19 cellular contexts compared by ENCODE assay signal in the genomic region with DNA sequence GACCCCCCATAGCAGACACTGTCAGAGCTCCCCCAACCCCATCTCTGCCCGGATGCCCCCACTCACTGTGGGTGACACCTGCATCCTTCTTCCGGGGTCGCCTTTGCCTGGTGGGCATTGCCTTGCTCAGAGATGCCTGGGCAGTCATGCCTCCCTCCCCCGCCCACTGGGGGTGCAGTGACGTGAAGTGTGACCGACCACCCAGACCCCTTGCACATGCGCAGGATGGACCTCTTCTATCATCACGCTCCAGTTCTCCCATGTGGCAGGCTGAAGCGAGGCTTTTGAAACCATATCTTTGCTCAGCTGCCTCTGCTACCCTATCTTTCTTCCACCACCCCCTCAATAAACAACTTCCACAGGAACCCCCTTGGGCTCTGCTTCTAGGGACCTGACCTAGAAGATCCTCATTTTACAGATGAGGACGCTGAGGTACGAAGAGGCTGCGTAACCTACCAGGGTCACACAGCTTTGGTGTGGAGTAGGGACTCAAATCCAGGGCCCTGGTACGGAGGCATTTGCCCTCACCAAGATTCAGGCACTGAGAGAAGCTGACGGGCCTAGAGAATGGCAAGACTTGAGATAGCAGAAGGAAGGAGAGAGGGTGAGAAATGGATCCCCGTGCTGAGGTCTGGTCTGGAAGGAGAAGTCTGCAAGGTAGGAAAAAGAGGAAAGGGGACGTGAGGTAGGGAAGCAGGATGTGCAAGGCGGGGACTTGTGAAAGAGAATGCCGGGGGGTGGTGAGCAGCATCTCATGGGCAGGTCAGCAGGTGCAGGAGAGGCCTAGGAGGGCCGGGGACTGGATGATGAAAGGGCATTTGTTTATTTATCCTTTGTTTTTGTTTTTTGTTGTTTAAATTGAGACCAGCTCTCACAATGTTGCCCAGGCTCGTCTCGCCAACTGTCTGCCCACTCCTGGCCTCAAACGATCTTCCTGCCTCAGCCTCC. TPM values are rescaled to one million over a fixed set of nuclear protein-coding genes. Genes with fewer than 3 reads are reported as not detected.
A peak's percentile ranks its signal among the peaks of the same experiment; 100 is the strongest.
DNase-seq lines count a peak whose midpoint lies in the region; TF ChIP-seq lines count a peak whose summit lies in the region.
"Had no signal": no experiment of that assay in that cellular context is flagged by ENCODE, and none has a peak within 500 bp of the region (broad histone marks: within the 10 kb centered on the region; RNA-seq: fewer than 3 reads in every experiment).

No MANE protein-coding gene starts in this region.

- CTCF ChIA-PET in activated CD4-positive, alpha-beta memory T cell treated with anti-CD3 and anti-CD28 coated beads, Interleukin-2, amount 10 ng/mL, durations not matched to agents 7 days and 5 days (lab: Charles Lee): no interaction called here

- peaks cover 40 to 64% (median 59%) of the 10 kb centered on the region in 10 experiments for H3K4me1 ChIP-seq in BLaER1 treated with 17β-estradiol and CSF1 and Interleukin-3, amounts not matched to agents 10 nM and 100 nM
- H3K4me1 ChIP-seq: parathyroid adenoma had no signal

- H3K27me3 Mint-ChIP-seq in activated CD4-positive, alpha-beta memory T cell treated with anti-CD3 and anti-CD28 coated beads, Interleukin-2, amount 10 ng/mL, durations not matched to agents 7 days and 5 days: no peaks in the 10 kb centered on the region

- DNase-seq in GM12865 (ENCODE audit: low read depth) (peak; percentile 56), mesenteric fat pad (ENCODE audit: low spot score) (peak; percentile 80), NCI-H2107 treated with DMSO at 0.1 percent for 48 hours (lab: John Stamatoyannopoulos, UW; ENCODE audit: unreplicated experiment) (no peak), epidermal melanocyte (ENCODE audit: insufficient read length, low spot score) (no peak), NCI-H524 (lab: John Stamatoyannopoulos, UW) (no peak), A172 (ENCODE audit: low spot score) (no peak)
- no peak for DNase-seq in activated CD4-positive, alpha-beta memory T cell treated with anti-CD3 and anti-CD28 coated beads, Interleukin-2, amount 10 ng/mL, durations not matched to agents 7 days and 5 days
- DNase-seq: activated CD4-positive, alpha-beta T cell treated with anti-CD3 and anti-CD28 coated beads, Interleukin-2, amount 50 U/mL, for 1 hour; effector CD8-positive, alpha-beta T cell; glutamatergic neuron; NCI-H1436 treated with DMSO at 0.1 percent for 48 hours; NCI-H774; stimulated activated naive CD4-positive, alpha-beta T cell treated with Interleukin-2 at 50 U/mL for 16 hours had no signal

- no peaks in the 10 kb centered on the region for H3K27me3 ChIP-seq in BLaER1 treated with 17β-estradiol and CSF1 and Interleukin-3, amounts not matched to agents 10 nM and 100 nM

- peak overlapping the region in 8 of 11 experiments; percentile 2 to 70 (median 36); a peak in 12 of 22 replicates for H3K27ac ChIP-seq in BLaER1 treated with 17β-estradiol and CSF1 and Interleukin-3, amounts not matched to agents 10 nM and 100 nM
- H3K27ac ChIP-seq: parathyroid adenoma had no signal

- peaks cover 66% of the 10 kb centered on the region for H3K36me3 Mint-ChIP-seq in activated CD4-positive, alpha-beta memory T cell treated with anti-CD3 and anti-CD28 coated beads, Interleukin-2, amount 10 ng/mL, durations not matched to agents 7 days and 5 days (ENCODE audit: low read depth)

- peaks cover 0 to 29% (median 14%) of the 10 kb centered on the region in 11 experiments; a peak in 15 of 22 replicates for H3K36me3 ChIP-seq in BLaER1 treated with 17β-estradiol and CSF1 and Interleukin-3, amounts not matched to agents 10 nM and 100 nM

- H4K20me1 ChIP-seq in BLaER1 treated with 17β-estradiol and CSF1 and Interleukin-3, amounts not matched to agents 10 nM and 100 nM: peaks cover 0 to 47% (median 0%) of the 10 kb centered on the region in 11 experiments; a peak in 7 of 22 replicates

- no peaks in the 10 kb centered on the region for H3K9me3 ChIP-seq in BLaER1 treated with 17β-estradiol and CSF1 and Interleukin-3, amounts not matched to agents 10 nM and 100 nM (replicated peaks in 1 of 11)

- POLR2A ChIA-PET in activated CD4-positive, alpha-beta memory T cell treated with anti-CD3 and anti-CD28 coated beads, Interleukin-2, amount 10 ng/mL, durations not matched to agents 7 days and 5 days (lab: Charles Lee): interaction anchor here (0.6 to 23.0 kb wide), 3 partner anchors 3 to 38 kb away, joined by 3 to 373 read pairs (median 373); partner anchors contain the start of gene NLRC5

- no peaks in the 10 kb centered on the region for H3K9me3 Mint-ChIP-seq in activated CD4-positive, alpha-beta memory T cell treated with anti-CD3 and anti-CD28 coated beads, Interleukin-2, amount 10 ng/mL, durations not matched to agents 7 days and 5 days

- no peak for TF ChIP-seq CTCF in GM12865 (IDR thresholded peaks at IDR 0.05; ENCODE audit: insufficient read depth, low read depth, low read length, missing control alignments)

- H3K9ac ChIP-seq in BLaER1 treated with 17β-estradiol and CSF1 and Interleukin-3, amounts not matched to agents 10 nM and 100 nM: peak overlapping the region in 9 of 11 experiments; percentile 3 to 57 (median 26); a peak in 8 of 22 replicates
- H3K9ac ChIP-seq: parathyroid adenoma had no signal

- H3K4me1 Mint-ChIP-seq in activated CD4-positive, alpha-beta memory T cell treated with anti-CD3 and anti-CD28 coated beads, Interleukin-2, amount 10 ng/mL, durations not matched to agents 7 days and 5 days: peaks cover 81% of the 10 kb centered on the region

- H3K27ac Mint-ChIP-seq in activated CD4-positive, alpha-beta memory T cell treated with anti-CD3 and anti-CD28 coated beads, Interleukin-2, amount 10 ng/mL, durations not matched to agents 7 days and 5 days: peak overlapping the region; percentile 64

- no peak overlapping the region for H3K4me3 ChIP-seq in BLaER1 treated with 17β-estradiol and CSF1 and Interleukin-3, amounts not matched to agents 10 nM and 100 nM
- peak overlapping the region; percentile 46 for H3K4me3 ChIP-seq in GM12865 (ENCODE audit: low read depth, low read length)

- no peak overlapping the region for H3K4me3 Mint-ChIP-seq in activated CD4-positive, alpha-beta memory T cell treated with anti-CD3 and anti-CD28 coated beads, Interleukin-2, amount 10 ng/mL, durations not matched to agents 7 days and 5 days

- peak overlapping the region; percentile 55 to 86 (median 76) for H3K4me2 ChIP-seq in BLaER1 treated with 17β-estradiol and CSF1 and Interleukin-3, amounts not matched to agents 10 nM and 100 nM

RNA-seq across cellular contexts. Expression of gene NLRC5, which starts 14.4 kb away (rescaled TPM):
- total RNA-seq in activated CD4-positive, alpha-beta memory T cell treated with anti-CD3 and anti-CD28 coated beads, Interleukin-2, amount 10 ng/mL, durations not matched to agents 7 days and 5 days: 100 to 1,000 TPM; 259 to 263 TPM
- 63.9 TPM for total RNA-seq in mesenteric fat pad
- 15.0 and 20.2 TPM in 2 replicates for total RNA-seq in A172 (2014; rRNA removed; shearing (Covaris generic))

RNA-seq across cellular contexts. Expression of gene CETP, which starts 42.0 kb away (rescaled TPM):
- total RNA-seq in activated CD4-positive, alpha-beta memory T cell treated with anti-CD3 and anti-CD28 coated beads, Interleukin-2, amount 10 ng/mL, durations not matched to agents 7 days and 5 days: not detected
- 6.4 TPM for total RNA-seq in mesenteric fat pad
- total RNA-seq in A172 (2014; rRNA removed; shearing (Covaris generic)): not detected in 2 replicates
- total RNA-seq: astrocyte, H4, HT1080, SK-MEL-5 had no signal

Comparison
In these comparisons a context has a peak if more than half of its experiments do, and no peak if none do; other contexts are left out.
1. DNase-seq: peak in GM12865 (single experiment) and mesenteric fat pad (single experiment); none in activated CD4-positive, alpha-beta memory T cell treated with anti-CD3 and anti-CD28 coated beads, Interleukin-2, amount 10 ng/mL, durations not matched to agents 7 days and 5 days (single experiment), NCI-H2107 treated with DMSO at 0.1 percent for 48 hours (single experiment), epidermal melanocyte (single experiment), NCI-H524 (0 of 2) and A172 (single experiment).